Comparison of ENCODE assay signal across 2 cellular contexts in genomic region chr16:27334874-27335273, GRCh38.
TF ChIP-seq lines count a peak whose summit lies in the region.

No MANE protein-coding gene starts in this region.

TF ChIP-seq in liver, 16 proteins besides CTCF, POLR2A, EP300 and RAD21:
- TF ChIP-seq FOXA2 (IDR thresholded peaks at IDR 0.05): no peak
- TF ChIP-seq RXRA (IDR thresholded peaks at IDR 0.05): no peak
- no peak for TF ChIP-seq TAF1 (conservative IDR thresholded peaks at IDR 0.05)
- TF ChIP-seq FOXA1 (IDR thresholded peaks at IDR 0.05): no peak
- no peak for TF ChIP-seq MAX (IDR thresholded peaks at IDR 0.05)
- no peak for TF ChIP-seq HNF4A (conservative IDR thresholded peaks at IDR 0.05)
- TF ChIP-seq GABPA (IDR thresholded peaks at IDR 0.05 in 1 of 2, conservative IDR thresholded peaks at IDR 0.05 in 1 of 2): no peak
- no peak for TF ChIP-seq REST (IDR thresholded peaks at IDR 0.05)
- no peak for TF ChIP-seq SP1 (IDR thresholded peaks at IDR 0.05)
- TF ChIP-seq, protein P1, sequence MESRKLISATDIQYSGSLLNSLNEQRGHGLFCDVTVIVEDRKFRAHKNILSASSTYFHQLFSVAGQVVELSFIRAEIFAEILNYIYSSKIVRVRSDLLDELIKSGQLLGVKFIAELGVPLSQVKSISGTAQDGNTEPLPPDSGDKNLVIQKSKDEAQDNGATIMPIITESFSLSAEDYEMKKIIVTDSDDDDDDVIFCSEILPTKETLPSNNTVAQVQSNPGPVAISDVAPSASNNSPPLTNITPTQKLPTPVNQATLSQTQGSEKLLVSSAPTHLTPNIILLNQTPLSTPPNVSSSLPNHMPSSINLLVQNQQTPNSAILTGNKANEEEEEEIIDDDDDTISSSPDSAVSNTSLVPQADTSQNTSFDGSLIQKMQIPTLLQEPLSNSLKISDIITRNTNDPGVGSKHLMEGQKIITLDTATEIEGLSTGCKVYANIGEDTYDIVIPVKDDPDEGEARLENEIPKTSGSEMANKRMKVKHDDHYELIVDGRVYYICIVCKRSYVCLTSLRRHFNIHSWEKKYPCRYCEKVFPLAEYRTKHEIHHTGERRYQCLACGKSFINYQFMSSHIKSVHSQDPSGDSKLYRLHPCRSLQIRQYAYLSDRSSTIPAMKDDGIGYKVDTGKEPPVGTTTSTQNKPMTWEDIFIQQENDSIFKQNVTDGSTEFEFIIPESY (IDR thresholded peaks at IDR 0.05): no peak

TF ChIP-seq in HepG2, 621 proteins besides CTCF, POLR2A, EP300 and RAD21:
- TF ChIP-seq HOMEZ (CRISPR knock-in tag; IDR thresholded peaks at IDR 0.05; ENCODE audit: low read depth) (no peak), SETDB1 (CRISPR knock-in tag; IDR thresholded peaks at IDR 0.05; ENCODE audit: borderline replicate concordance) (no peak), HNRNPL (IDR thresholded peaks at IDR 0.05; ENCODE audit: low read depth, low read length) (no peak), TEAD3 (CRISPR knock-in tag; optimal IDR thresholded peaks at IDR 0.05; ENCODE audit: borderline replicate concordance) (no peak), ZNF33A (CRISPR knock-in tag; IDR thresholded peaks at IDR 0.05; ENCODE audit: borderline replicate concordance) (no peak), ZNF674 (CRISPR knock-in tag; IDR thresholded peaks at IDR 0.05; ENCODE audit: low read depth) (no peak), SOX6 (IDR thresholded peaks at IDR 0.05) (no peak), SOX6 (CRISPR knock-in tag; IDR thresholded peaks at IDR 0.05) (no peak)
- TF ChIP-seq, protein P2, sequence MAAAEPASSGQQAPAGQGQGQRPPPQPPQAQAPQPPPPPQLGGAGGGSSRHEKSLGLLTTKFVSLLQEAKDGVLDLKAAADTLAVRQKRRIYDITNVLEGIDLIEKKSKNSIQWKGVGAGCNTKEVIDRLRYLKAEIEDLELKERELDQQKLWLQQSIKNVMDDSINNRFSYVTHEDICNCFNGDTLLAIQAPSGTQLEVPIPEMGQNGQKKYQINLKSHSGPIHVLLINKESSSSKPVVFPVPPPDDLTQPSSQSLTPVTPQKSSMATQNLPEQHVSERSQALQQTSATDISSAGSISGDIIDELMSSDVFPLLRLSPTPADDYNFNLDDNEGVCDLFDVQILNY (CRISPR knock-in tag; conservative IDR thresholded peaks at IDR 0.05): no peak
